Comparison of ENCODE assay signal across 1 cellular context in the genomic region with DNA sequence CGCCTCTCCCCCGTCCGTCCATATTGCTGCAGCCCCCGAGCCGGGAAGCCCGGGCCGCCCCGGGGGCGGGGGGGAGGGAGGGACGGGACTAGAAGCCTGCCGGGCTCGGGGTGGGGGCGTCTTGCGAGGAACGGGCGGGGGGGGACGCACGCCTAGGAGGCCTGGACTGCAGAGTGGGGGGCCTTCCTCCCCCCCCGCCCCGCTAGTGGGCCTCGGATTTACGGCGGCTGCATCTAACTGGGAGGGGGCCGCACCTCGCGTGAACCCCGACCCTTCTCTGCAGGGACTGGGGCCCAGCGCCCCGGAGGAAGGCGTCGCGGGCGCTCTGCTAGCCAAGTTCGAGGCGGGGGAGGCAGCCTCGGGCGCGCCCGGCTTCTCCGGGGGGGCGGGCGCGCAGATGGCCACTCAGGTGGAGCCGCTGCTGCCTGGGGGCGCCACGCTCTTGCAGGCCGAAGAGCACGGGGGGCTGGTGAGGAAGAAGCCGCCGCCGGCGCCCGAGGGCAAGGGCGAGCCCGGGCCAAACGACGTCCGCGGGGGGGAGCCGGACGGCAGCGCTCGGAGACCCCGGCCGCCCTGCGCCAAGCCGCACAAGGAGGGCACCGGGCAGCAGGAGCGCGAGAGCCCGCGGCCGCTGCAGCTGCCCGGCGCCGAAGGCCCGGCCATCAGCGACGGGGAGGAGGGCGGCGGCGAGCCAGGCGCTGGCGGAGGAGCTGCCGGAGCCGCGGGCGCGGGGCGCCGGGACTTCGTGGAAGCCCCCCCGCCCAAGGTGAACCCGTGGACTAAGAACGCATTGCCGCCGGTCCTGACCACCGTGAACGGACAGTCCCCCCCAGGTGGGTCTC.
TF ChIP-seq lines count a peak whose summit lies in the region.

A gene (plus strand): TSS at position 17 of the 842 bp plus-strand sequence. CDS start 381 bp downstream, at position 398.

TF ChIP-seq in HEK293, 187 proteins besides CTCF, POLR2A, EP300 and RAD21 (continued from another document and continues in another):
- TF ChIP-seq ZNF791 (tag by site-specific recombination; IDR thresholded peaks at IDR 0.05), result no peak
- TF ChIP-seq TRIM28 (IDR thresholded peaks at IDR 0.05; ENCODE audit: borderline replicate concordance, low read length), result no peak
- TF ChIP-seq ZNF670 (tag by site-specific recombination; IDR thresholded peaks at IDR 0.05; ENCODE audit: low read depth), result no peak
- TF ChIP-seq KLF8 (tag by site-specific recombination; IDR thresholded peaks at IDR 0.05), result peak; percentile 21; the same call in 1 of the 2 replicates
- TF ChIP-seq, protein P1, sequence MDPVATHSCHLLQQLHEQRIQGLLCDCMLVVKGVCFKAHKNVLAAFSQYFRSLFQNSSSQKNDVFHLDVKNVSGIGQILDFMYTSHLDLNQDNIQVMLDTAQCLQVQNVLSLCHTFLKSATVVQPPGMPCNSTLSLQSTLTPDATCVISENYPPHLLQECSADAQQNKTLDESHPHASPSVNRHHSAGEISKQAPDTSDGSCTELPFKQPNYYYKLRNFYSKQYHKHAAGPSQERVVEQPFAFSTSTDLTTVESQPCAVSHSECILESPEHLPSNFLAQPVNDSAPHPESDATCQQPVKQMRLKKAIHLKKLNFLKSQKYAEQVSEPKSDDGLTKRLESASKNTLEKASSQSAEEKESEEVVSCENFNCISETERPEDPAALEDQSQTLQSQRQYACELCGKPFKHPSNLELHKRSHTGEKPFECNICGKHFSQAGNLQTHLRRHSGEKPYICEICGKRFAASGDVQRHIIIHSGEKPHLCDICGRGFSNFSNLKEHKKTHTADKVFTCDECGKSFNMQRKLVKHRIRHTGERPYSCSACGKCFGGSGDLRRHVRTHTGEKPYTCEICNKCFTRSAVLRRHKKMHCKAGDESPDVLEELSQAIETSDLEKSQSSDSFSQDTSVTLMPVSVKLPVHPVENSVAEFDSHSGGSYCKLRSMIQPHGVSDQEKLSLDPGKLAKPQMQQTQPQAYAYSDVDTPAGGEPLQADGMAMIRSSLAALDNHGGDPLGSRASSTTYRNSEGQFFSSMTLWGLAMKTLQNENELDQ (tag by site-specific recombination; IDR thresholded peaks at IDR 0.05; ENCODE audit: low read depth), result no peak
- TF ChIP-seq, protein P2, sequence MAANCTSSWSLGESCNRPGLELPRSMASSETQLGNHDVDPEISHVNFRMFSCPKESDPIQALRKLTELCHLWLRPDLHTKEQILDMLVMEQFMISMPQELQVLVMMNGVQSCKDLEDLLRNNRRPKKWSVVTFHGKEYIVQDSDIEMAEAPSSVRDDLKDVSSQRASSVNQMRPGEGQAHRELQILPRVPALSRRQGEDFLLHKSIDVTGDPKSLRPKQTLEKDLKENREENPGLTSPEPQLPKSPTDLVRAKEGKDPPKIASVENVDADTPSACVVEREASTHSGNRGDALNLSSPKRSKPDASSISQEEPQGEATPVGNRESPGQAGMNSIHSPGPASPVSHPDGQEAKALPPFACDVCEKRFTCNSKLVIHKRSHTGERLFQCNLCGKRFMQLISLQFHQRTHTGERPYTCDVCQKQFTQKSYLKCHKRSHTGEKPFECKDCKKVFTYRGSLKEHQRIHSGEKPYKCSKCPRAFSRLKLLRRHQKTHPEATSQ (tag by site-specific recombination; IDR thresholded peaks at IDR 0.05), result no peak
- no peak for TF ChIP-seq ZNF529 (tag by site-specific recombination; IDR thresholded peaks at IDR 0.05; ENCODE audit: insufficient replicate concordance)
- no peak for TF ChIP-seq ZNF48 (tag by site-specific recombination; IDR thresholded peaks at IDR 0.05)
- no peak for TF ChIP-seq ZNF473 (tag by site-specific recombination; IDR thresholded peaks at IDR 0.05)
- no peak for TF ChIP-seq ZNF184 (tag by site-specific recombination; IDR thresholded peaks at IDR 0.05)
- TF ChIP-seq, protein P3, sequence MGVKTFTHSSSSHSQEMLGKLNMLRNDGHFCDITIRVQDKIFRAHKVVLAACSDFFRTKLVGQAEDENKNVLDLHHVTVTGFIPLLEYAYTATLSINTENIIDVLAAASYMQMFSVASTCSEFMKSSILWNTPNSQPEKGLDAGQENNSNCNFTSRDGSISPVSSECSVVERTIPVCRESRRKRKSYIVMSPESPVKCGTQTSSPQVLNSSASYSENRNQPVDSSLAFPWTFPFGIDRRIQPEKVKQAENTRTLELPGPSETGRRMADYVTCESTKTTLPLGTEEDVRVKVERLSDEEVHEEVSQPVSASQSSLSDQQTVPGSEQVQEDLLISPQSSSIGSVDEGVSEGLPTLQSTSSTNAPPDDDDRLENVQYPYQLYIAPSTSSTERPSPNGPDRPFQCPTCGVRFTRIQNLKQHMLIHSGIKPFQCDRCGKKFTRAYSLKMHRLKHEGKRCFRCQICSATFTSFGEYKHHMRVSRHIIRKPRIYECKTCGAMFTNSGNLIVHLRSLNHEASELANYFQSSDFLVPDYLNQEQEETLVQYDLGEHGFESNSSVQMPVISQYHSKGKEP (tag by site-specific recombination; IDR thresholded peaks at IDR 0.05), result no peak
- no peak for TF ChIP-seq ZNF155 (tag by site-specific recombination; IDR thresholded peaks at IDR 0.05)
- no peak for TF ChIP-seq ZNF501 (tag by site-specific recombination; IDR thresholded peaks at IDR 0.05)
- no peak for TF ChIP-seq ZNF624 (tag by site-specific recombination; IDR thresholded peaks at IDR 0.05)
- TF ChIP-seq, protein P4, sequence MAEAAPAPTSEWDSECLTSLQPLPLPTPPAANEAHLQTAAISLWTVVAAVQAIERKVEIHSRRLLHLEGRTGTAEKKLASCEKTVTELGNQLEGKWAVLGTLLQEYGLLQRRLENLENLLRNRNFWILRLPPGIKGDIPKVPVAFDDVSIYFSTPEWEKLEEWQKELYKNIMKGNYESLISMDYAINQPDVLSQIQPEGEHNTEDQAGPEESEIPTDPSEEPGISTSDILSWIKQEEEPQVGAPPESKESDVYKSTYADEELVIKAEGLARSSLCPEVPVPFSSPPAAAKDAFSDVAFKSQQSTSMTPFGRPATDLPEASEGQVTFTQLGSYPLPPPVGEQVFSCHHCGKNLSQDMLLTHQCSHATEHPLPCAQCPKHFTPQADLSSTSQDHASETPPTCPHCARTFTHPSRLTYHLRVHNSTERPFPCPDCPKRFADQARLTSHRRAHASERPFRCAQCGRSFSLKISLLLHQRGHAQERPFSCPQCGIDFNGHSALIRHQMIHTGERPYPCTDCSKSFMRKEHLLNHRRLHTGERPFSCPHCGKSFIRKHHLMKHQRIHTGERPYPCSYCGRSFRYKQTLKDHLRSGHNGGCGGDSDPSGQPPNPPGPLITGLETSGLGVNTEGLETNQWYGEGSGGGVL (tag by site-specific recombination; IDR thresholded peaks at IDR 0.05), result peak; percentile 58
- no peak for TF ChIP-seq ZNF76 (tag by site-specific recombination; IDR thresholded peaks at IDR 0.05; ENCODE audit: borderline replicate concordance, low read depth)
- TF ChIP-seq, protein P5, sequence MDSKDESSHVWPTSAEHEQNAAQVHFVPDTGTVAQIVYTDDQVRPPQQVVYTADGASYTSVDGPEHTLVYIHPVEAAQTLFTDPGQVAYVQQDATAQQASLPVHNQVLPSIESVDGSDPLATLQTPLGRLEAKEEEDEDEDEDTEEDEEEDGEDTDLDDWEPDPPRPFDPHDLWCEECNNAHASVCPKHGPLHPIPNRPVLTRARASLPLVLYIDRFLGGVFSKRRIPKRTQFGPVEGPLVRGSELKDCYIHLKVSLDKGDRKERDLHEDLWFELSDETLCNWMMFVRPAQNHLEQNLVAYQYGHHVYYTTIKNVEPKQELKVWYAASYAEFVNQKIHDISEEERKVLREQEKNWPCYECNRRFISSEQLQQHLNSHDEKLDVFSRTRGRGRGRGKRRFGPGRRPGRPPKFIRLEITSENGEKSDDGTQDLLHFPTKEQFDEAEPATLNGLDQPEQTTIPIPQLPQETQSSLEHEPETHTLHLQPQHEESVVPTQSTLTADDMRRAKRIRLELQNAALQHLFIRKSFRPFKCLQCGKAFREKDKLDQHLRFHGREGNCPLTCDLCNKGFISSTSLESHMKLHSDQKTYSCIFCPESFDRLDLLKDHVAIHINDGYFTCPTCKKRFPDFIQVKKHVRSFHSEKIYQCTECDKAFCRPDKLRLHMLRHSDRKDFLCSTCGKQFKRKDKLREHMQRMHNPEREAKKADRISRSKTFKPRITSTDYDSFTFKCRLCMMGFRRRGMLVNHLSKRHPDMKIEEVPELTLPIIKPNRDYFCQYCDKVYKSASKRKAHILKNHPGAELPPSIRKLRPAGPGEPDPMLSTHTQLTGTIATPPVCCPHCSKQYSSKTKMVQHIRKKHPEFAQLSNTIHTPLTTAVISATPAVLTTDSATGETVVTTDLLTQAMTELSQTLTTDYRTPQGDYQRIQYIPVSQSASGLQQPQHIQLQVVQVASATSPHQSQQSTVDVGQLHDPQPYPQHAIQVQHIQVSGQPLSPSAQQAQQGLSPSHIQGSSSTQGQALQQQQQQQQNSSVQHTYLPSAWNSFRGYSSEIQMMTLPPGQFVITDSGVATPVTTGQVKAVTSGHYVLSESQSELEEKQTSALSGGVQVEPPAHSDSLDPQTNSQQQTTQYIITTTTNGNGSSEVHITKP (tag by site-specific recombination; IDR thresholded peaks at IDR 0.05), result no peak
- TF ChIP-seq ZNF174 (tag by site-specific recombination; IDR thresholded peaks at IDR 0.05), result no peak
- TF ChIP-seq, protein P6, sequence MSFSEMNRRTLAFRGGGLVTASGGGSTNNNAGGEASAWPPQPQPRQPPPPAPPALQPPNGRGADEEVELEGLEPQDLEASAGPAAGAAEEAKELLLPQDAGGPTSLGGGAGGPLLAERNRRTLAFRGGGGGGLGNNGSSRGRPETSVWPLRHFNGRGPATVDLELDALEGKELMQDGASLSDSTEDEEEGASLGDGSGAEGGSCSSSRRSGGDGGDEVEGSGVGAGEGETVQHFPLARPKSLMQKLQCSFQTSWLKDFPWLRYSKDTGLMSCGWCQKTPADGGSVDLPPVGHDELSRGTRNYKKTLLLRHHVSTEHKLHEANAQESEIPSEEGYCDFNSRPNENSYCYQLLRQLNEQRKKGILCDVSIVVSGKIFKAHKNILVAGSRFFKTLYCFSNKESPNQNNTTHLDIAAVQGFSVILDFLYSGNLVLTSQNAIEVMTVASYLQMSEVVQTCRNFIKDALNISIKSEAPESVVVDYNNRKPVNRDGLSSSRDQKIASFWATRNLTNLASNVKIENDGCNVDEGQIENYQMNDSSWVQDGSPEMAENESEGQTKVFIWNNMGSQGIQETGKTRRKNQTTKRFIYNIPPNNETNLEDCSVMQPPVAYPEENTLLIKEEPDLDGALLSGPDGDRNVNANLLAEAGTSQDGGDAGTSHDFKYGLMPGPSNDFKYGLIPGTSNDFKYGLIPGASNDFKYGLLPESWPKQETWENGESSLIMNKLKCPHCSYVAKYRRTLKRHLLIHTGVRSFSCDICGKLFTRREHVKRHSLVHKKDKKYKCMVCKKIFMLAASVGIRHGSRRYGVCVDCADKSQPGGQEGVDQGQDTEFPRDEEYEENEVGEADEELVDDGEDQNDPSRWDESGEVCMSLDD (tag by site-specific recombination; IDR thresholded peaks at IDR 0.05), result peak; percentile 75; the same call in 1 of the 2 replicates
- no peak for TF ChIP-seq ZFP69B (tag by site-specific recombination; IDR thresholded peaks at IDR 0.05)
- TF ChIP-seq, protein P7, sequence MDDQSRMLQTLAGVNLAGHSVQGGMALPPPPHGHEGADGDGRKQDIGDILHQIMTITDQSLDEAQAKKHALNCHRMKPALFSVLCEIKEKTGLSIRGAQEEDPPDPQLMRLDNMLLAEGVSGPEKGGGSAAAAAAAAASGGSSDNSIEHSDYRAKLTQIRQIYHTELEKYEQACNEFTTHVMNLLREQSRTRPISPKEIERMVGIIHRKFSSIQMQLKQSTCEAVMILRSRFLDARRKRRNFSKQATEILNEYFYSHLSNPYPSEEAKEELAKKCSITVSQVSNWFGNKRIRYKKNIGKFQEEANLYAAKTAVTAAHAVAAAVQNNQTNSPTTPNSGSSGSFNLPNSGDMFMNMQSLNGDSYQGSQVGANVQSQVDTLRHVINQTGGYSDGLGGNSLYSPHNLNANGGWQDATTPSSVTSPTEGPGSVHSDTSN (CRISPR knock-in tag; IDR thresholded peaks at IDR 0.05), result no peak
- no peak for TF ChIP-seq ZNF623 (tag by site-specific recombination; IDR thresholded peaks at IDR 0.05)
- TF ChIP-seq ZNF140 (tag by site-specific recombination; IDR thresholded peaks at IDR 0.05), result no peak
- no peak for TF ChIP-seq ZBTB20 (tag by site-specific recombination; IDR thresholded peaks at IDR 0.05)
- TF ChIP-seq ZXDB (tag by site-specific recombination; IDR thresholded peaks at IDR 0.05), result no peak; the same call in 1 of the 2 replicates
- TF ChIP-seq, protein P8, sequence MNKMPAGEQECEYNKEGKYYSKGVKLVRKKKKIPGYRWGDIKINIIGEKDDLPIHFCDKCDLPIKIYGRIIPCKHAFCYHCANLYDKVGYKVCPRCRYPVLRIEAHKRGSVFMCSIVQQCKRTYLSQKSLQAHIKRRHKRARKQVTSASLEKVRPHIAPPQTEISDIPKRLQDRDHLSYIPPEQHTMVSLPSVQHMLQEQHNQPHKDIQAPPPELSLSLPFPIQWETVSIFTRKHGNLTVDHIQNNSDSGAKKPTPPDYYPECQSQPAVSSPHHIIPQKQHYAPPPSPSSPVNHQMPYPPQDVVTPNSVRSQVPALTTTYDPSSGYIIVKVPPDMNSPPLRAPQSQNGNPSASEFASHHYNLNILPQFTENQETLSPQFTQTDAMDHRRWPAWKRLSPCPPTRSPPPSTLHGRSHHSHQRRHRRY (tag by site-specific recombination; IDR thresholded peaks at IDR 0.05), result no peak
- TF ChIP-seq, protein P9, sequence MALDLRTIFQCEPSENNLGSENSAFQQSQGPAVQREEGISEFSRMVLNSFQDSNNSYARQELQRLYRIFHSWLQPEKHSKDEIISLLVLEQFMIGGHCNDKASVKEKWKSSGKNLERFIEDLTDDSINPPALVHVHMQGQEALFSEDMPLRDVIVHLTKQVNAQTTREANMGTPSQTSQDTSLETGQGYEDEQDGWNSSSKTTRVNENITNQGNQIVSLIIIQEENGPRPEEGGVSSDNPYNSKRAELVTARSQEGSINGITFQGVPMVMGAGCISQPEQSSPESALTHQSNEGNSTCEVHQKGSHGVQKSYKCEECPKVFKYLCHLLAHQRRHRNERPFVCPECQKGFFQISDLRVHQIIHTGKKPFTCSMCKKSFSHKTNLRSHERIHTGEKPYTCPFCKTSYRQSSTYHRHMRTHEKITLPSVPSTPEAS (tag by site-specific recombination; IDR thresholded peaks at IDR 0.05), result no peak
- no peak for TF ChIP-seq ZNF214 (tag by site-specific recombination; IDR thresholded peaks at IDR 0.05; ENCODE audit: borderline replicate concordance)
- peak; percentile 78 for TF ChIP-seq GLIS2 (tag by site-specific recombination; IDR thresholded peaks at IDR 0.05)
- no peak for TF ChIP-seq MYNN (tag by site-specific recombination; IDR thresholded peaks at IDR 0.05; ENCODE audit: borderline replicate concordance)
- TF ChIP-seq ZNF391 (tag by site-specific recombination; IDR thresholded peaks at IDR 0.05; ENCODE audit: borderline replicate concordance, low read depth), result no peak
- TF ChIP-seq, protein P10, sequence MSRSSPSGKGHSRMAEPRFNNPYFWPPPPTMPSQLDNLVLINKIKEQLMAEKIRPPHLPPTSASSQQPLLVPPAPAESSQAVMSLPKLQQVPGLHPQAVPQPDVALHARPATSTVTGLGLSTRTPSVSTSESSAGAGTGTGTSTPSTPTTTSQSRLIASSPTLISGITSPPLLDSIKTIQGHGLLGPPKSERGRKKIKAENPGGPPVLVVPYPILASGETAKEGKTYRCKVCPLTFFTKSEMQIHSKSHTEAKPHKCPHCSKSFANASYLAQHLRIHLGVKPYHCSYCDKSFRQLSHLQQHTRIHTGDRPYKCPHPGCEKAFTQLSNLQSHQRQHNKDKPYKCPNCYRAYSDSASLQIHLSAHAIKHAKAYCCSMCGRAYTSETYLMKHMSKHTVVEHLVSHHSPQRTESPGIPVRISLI (tag by site-specific recombination; IDR thresholded peaks at IDR 0.05), result no peak
- TF ChIP-seq ZNF366 (tag by site-specific recombination; conservative IDR thresholded peaks at IDR 0.05), result no peak
- TF ChIP-seq ZNF621 (tag by site-specific recombination; IDR thresholded peaks at IDR 0.05), result no peak
- TF ChIP-seq SP2 (tag by site-specific recombination; IDR thresholded peaks at IDR 0.05), result peak; percentile 4
- no peak for TF ChIP-seq ZNF169 (tag by site-specific recombination; IDR thresholded peaks at IDR 0.05)
- TF ChIP-seq HOXD13 (CRISPR knock-in tag; IDR thresholded peaks at IDR 0.05; ENCODE audit: borderline replicate concordance), result no peak
- no peak for TF ChIP-seq BCL11B (tag by site-specific recombination; IDR thresholded peaks at IDR 0.05; ENCODE audit: low read depth)
